Comparison of ENCODE assay signal across 1 cellular context in the genomic region with DNA sequence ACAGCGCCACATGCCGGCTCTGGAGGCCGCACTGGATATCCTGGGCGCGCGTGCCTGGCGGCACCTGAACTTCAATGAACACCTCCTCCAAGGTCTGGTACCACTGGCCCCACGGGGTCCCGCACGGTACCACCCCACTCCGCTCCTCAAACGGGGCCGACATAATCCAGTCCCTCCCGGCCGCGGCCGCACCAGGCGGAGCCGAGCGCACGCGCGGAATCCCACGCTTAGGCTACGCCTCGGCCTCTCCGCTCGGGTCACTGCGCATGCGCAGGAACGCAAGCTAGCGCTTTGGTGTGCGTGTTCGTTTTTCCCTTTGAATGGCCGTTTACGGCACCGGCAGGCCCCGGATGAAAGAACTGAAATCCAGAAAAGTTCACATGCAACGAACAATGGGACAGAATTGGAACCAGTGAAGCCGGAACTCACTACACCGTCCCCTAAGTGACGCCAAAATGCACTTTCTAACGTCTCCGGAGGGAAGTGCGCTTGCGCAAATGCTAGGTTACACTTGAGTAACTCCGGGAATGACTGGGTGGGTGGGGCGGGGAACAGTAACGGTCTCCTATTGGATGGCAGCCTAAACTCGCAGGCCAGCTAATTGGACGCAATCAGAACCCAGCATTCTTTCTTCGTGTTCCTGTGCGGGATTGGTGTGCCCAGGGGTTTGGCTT.
A peak's percentile ranks its signal among the peaks of the same experiment; 100 is the strongest.
TF ChIP-seq lines count a peak whose summit lies in the region.

A gene with protein sequence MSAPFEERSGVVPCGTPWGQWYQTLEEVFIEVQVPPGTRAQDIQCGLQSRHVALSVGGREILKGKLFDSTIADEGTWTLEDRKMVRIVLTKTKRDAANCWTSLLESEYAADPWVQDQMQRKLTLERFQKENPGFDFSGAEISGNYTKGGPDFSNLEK (minus strand): TSS at position 215 of the 674 bp plus-strand sequence. CDS start 52 bp downstream, at position 163.

TF ChIP-seq in HepG2, 621 proteins besides CTCF, POLR2A, EP300 and RAD21 (continued from another document and continues in another):
- TF ChIP-seq, protein P1, sequence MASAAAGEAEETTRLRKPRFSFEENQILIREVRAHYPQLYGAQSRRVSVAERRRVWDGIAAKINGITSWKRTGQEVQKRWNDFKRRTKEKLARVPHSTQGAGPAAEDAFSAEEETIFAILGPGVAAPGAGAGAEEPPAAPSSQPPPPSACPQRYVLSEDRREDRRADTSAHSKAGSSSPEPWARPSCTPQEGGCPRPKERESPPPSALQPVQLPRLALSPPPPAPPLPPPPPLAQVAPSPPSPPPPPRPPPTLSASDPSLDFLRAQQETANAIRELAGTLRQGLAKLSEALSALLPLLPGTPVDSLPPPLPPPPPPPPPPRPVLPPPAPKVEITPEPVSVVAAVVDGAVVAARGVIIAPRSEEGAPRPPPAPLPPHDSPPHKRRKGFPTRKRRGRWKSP (CRISPR knock-in tag; IDR thresholded peaks at IDR 0.05), result peak; percentile 93
- peak; percentile 43; the same call in 1 of the 2 replicates for TF ChIP-seq ZNF329 (CRISPR knock-in tag; IDR thresholded peaks at IDR 0.05; ENCODE audit: low read depth)
- TF ChIP-seq, protein P2, sequence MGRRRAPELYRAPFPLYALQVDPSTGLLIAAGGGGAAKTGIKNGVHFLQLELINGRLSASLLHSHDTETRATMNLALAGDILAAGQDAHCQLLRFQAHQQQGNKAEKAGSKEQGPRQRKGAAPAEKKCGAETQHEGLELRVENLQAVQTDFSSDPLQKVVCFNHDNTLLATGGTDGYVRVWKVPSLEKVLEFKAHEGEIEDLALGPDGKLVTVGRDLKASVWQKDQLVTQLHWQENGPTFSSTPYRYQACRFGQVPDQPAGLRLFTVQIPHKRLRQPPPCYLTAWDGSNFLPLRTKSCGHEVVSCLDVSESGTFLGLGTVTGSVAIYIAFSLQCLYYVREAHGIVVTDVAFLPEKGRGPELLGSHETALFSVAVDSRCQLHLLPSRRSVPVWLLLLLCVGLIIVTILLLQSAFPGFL (CRISPR knock-in tag; IDR thresholded peaks at IDR 0.05), result peak; percentile 25; the same call in 1 of the 2 replicates
- TF ChIP-seq ESRRA (CRISPR knock-in tag; IDR thresholded peaks at IDR 0.05; ENCODE audit: low read depth), result no peak
- no peak; the same call in 1 of the 2 replicates for TF ChIP-seq MEIS2 (CRISPR knock-in tag; IDR thresholded peaks at IDR 0.05)
- no peak for TF ChIP-seq SCMH1 (CRISPR knock-in tag; IDR thresholded peaks at IDR 0.05; ENCODE audit: borderline replicate concordance)
- TF ChIP-seq, protein P3, sequence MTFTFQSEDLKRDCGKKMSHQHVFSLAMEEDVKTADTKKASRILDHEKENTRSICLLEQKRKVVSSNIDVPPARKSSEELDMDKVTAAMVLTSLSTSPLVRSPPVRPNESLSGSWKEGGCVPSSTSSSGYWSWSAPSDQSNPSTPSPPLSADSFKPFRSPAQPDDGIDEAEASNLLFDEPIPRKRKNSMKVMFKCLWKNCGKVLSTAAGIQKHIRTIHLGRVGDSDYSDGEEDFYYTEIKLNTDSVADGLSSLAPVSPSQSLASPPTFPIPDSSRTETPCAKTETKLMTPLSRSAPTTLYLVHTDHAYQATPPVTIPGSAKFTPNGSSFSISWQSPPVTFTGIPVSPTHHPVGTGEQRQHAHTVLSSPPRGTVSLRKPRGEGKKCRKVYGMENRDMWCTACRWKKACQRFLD (CRISPR knock-in tag; IDR thresholded peaks at IDR 0.05; ENCODE audit: borderline replicate concordance), result peak; percentile 92; the same call in 1 of the 2 replicates
- TF ChIP-seq ZNF790 (CRISPR knock-in tag; IDR thresholded peaks at IDR 0.05; ENCODE audit: borderline replicate concordance), result no peak
- TF ChIP-seq ZNF776 (CRISPR knock-in tag; IDR thresholded peaks at IDR 0.05), result peak; percentile 60; the same call in 1 of the 2 replicates
- peak; percentile 64 for TF ChIP-seq PHF21A (CRISPR knock-in tag; IDR thresholded peaks at IDR 0.05)
- TF ChIP-seq PLRG1 (conservative IDR thresholded peaks at IDR 0.05), result no peak
- TF ChIP-seq, protein P4, sequence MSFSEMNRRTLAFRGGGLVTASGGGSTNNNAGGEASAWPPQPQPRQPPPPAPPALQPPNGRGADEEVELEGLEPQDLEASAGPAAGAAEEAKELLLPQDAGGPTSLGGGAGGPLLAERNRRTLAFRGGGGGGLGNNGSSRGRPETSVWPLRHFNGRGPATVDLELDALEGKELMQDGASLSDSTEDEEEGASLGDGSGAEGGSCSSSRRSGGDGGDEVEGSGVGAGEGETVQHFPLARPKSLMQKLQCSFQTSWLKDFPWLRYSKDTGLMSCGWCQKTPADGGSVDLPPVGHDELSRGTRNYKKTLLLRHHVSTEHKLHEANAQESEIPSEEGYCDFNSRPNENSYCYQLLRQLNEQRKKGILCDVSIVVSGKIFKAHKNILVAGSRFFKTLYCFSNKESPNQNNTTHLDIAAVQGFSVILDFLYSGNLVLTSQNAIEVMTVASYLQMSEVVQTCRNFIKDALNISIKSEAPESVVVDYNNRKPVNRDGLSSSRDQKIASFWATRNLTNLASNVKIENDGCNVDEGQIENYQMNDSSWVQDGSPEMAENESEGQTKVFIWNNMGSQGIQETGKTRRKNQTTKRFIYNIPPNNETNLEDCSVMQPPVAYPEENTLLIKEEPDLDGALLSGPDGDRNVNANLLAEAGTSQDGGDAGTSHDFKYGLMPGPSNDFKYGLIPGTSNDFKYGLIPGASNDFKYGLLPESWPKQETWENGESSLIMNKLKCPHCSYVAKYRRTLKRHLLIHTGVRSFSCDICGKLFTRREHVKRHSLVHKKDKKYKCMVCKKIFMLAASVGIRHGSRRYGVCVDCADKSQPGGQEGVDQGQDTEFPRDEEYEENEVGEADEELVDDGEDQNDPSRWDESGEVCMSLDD (CRISPR knock-in tag; IDR thresholded peaks at IDR 0.05; ENCODE audit: borderline replicate concordance), result peak; percentile 83
- TF ChIP-seq, protein P5, sequence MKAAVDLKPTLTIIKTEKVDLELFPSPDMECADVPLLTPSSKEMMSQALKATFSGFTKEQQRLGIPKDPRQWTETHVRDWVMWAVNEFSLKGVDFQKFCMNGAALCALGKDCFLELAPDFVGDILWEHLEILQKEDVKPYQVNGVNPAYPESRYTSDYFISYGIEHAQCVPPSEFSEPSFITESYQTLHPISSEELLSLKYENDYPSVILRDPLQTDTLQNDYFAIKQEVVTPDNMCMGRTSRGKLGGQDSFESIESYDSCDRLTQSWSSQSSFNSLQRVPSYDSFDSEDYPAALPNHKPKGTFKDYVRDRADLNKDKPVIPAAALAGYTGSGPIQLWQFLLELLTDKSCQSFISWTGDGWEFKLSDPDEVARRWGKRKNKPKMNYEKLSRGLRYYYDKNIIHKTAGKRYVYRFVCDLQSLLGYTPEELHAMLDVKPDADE (CRISPR knock-in tag; IDR thresholded peaks at IDR 0.05), result no peak
- peak; percentile 73; the same call in 1 of the 2 replicates for TF ChIP-seq ZNF331 (CRISPR knock-in tag; IDR thresholded peaks at IDR 0.05)
- peak; percentile 90; the same call in 1 of the 2 replicates for TF ChIP-seq NAIF1 (CRISPR knock-in tag; IDR thresholded peaks at IDR 0.05; ENCODE audit: borderline replicate concordance)
- TF ChIP-seq, protein P6, sequence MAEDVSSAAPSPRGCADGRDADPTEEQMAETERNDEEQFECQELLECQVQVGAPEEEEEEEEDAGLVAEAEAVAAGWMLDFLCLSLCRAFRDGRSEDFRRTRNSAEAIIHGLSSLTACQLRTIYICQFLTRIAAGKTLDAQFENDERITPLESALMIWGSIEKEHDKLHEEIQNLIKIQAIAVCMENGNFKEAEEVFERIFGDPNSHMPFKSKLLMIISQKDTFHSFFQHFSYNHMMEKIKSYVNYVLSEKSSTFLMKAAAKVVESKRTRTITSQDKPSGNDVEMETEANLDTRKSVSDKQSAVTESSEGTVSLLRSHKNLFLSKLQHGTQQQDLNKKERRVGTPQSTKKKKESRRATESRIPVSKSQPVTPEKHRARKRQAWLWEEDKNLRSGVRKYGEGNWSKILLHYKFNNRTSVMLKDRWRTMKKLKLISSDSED (CRISPR knock-in tag; IDR thresholded peaks at IDR 0.05), result no peak; the same call in 1 of the 2 replicates
- 0 out of 2 replicates have a peak, but pooled peaks have one; percentile 52 for TF ChIP-seq CCDC6 (CRISPR knock-in tag; IDR thresholded peaks at IDR 0.05)
- TF ChIP-seq, protein P7, sequence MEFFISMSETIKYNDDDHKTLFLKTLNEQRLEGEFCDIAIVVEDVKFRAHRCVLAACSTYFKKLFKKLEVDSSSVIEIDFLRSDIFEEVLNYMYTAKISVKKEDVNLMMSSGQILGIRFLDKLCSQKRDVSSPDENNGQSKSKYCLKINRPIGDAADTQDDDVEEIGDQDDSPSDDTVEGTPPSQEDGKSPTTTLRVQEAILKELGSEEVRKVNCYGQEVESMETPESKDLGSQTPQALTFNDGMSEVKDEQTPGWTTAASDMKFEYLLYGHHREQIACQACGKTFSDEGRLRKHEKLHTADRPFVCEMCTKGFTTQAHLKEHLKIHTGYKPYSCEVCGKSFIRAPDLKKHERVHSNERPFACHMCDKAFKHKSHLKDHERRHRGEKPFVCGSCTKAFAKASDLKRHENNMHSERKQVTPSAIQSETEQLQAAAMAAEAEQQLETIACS (CRISPR knock-in tag; IDR thresholded peaks at IDR 0.05), result peak; percentile 46; the same call in 1 of the 2 replicates
- no peak for TF ChIP-seq ZNF549 (CRISPR knock-in tag; IDR thresholded peaks at IDR 0.05)
- no peak; the same call in 1 of the 2 replicates for TF ChIP-seq ZNF678 (CRISPR knock-in tag; IDR thresholded peaks at IDR 0.05)
- TF ChIP-seq, protein P8, sequence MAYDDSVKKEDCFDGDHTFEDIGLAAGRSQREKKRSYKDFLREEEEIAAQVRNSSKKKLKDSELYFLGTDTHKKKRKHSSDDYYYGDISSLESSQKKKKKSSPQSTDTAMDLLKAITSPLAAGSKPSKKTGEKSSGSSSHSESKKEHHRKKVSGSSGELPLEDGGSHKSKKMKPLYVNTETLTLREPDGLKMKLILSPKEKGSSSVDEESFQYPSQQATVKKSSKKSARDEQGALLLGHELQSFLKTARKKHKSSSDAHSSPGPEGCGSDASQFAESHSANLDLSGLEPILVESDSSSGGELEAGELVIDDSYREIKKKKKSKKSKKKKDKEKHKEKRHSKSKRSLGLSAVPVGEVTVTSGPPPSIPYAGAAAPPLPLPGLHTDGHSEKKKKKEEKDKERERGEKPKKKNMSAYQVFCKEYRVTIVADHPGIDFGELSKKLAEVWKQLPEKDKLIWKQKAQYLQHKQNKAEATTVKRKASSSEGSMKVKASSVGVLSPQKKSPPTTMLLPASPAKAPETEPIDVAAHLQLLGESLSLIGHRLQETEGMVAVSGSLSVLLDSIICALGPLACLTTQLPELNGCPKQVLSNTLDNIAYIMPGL (CRISPR knock-in tag; IDR thresholded peaks at IDR 0.05; ENCODE audit: borderline replicate concordance in 1 of 2, low read depth in 1 of 2), result peak; percentile 89
- TF ChIP-seq, protein P9, sequence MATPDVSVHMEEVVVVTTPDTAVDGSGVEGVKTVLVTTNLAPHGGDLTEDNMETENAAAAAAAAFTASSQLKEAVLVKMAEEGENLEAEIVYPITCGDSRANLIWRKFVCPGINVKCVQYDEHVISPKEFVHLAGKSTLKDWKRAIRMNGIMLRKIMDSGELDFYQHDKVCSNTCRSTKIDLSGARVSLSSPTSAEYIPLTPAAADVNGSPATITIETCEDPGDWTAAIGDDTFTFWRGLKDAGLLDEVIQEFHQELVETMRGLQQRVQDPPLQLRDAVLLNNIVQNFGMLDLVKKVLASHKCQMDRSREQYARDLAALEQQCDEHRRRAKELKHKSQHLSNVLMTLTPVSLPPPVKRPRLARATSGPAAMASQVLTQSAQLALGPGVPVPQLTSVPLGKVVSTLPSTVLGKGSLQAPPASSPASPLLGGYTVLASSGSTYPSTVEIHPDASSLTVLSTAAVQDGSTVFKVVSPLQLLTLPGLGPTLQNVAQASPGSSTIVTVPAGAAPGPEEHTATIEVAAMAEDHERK (CRISPR knock-in tag; IDR thresholded peaks at IDR 0.05; ENCODE audit: low read depth), result peak; percentile 27; the same call in 1 of the 2 replicates
- TF ChIP-seq, protein P10, sequence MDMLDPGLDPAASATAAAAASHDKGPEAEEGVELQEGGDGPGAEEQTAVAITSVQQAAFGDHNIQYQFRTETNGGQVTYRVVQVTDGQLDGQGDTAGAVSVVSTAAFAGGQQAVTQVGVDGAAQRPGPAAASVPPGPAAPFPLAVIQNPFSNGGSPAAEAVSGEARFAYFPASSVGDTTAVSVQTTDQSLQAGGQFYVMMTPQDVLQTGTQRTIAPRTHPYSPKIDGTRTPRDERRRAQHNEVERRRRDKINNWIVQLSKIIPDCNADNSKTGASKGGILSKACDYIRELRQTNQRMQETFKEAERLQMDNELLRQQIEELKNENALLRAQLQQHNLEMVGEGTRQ (IDR thresholded peaks at IDR 0.05; ENCODE audit: low read depth, low read length), result no peak
- TF ChIP-seq, protein P10 (CRISPR knock-in tag; IDR thresholded peaks at IDR 0.05; ENCODE audit: borderline replicate concordance), result no peak
- TF ChIP-seq CBX5 (CRISPR knock-in tag; IDR thresholded peaks at IDR 0.05; ENCODE audit: borderline replicate concordance), result peak; percentile 43; the same call in 1 of the 2 replicates
- TF ChIP-seq ZKSCAN5 (CRISPR knock-in tag; IDR thresholded peaks at IDR 0.05), result 0 out of 2 replicates have a peak, but pooled peaks have one; percentile 15
- TF ChIP-seq KLF12 (CRISPR knock-in tag; IDR thresholded peaks at IDR 0.05; ENCODE audit: borderline replicate concordance), result peak; percentile 77; the same call in 1 of the 2 replicates
- no peak for TF ChIP-seq ZNF773 (CRISPR knock-in tag; IDR thresholded peaks at IDR 0.05; ENCODE audit: borderline replicate concordance)
- TF ChIP-seq PHF5A (CRISPR knock-in tag; IDR thresholded peaks at IDR 0.05; ENCODE audit: low read depth, unreplicated experiment), result no peak
- TF ChIP-seq ZNF235 (CRISPR knock-in tag; IDR thresholded peaks at IDR 0.05; ENCODE audit: borderline replicate concordance), result no peak
- TF ChIP-seq GABPB1 (CRISPR knock-in tag; IDR thresholded peaks at IDR 0.05), result peak; percentile 80; the same call in 1 of the 2 replicates
- no peak; the same call in 1 of the 2 replicates for TF ChIP-seq ZNF556 (CRISPR knock-in tag; IDR thresholded peaks at IDR 0.05; ENCODE audit: borderline replicate concordance)
